In the genomic region with DNA sequence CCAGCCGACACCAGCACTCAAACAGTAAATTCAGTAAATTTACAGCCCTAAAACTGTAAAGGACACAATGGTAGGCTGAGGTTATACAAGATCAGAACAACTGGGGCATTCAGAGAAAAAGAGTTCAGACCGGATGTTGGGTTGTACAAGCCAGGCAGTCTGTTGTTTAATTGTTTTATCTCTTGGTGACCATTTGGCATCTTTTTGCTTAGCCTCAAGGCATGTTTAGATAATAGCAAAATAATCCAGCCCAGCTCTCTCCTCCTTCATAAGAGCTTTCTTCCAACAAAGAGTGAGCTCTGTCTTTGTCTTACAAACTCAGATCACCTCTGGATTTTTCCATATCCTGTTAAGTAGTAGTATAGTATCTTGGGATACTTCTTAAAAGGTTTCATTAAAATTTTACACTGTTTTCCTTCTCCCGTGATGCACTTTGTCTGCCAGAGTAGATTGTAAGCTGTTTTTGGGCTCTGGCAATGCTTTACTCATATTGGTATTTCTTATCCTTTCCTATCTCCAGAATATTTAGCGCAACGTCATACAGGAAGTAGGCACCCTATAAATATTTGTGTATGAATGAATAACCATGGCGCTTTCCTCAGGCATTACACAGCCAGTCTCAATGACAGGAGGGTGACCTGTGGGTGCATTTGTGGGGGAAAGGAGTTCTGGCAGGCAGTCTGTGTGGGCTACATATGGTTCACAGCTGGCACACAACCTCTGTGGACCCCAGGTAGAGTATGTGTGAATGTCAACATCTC, we compare ENCODE assay signal across 16 cellular contexts. TPM values are rescaled to one million over a fixed set of nuclear protein-coding genes. Genes with fewer than 3 reads are reported as not detected.
DNase-seq lines count a peak whose midpoint lies in the region; ATAC-seq and TF ChIP-seq lines count a peak whose summit lies in the region.
"Had no signal": no experiment of that assay in that cellular context is flagged by ENCODE, and none has a peak within 500 bp of the region (broad histone marks: within the 10 kb centered on the region; RNA-seq: fewer than 3 reads in every experiment).

No MANE protein-coding gene starts in this region.

- ATAC-seq in IMR-90 (ENCODE audit: low read depth) (peak; percentile 53), GM21515 (IDR thresholded peaks at IDR 0.05; ENCODE audit: unreplicated experiment) (no peak), foreskin keratinocyte (no peak)

- WGBS in IMR-90 (ENCODE audit: extremely low coverage in 2 of 2, insufficient read length in 1 of 2), 2 experiments, result no CpG with 5 or more reads among the region's 6 CpGs

- no peak overlapping the region for H3K4me2 ChIP-seq in IMR-90 (ENCODE audit: low read depth, low read length)

- H3K27ac ChIP-seq in IMR-90 (ENCODE audit: insufficient read depth, low read length) (peak overlapping the region; percentile 67; the same call in 1 of the 2 replicates), WERI-Rb-1 (peak overlapping the region; percentile 61), foreskin keratinocyte (no peak overlapping the region)
- H3K27ac ChIP-seq: adrenal gland, esophagus muscularis mucosa, uterus had no signal

- H3K4me1 Mint-ChIP-seq in neural crest cell, result peaks cover 8% of the 10 kb centered on the region
- H3K4me1 Mint-ChIP-seq: CD8-positive, alpha-beta memory T cell had no signal

- H3K27me3 ChIP-seq in IMR-90 (ENCODE audit: control insufficient read depth, insufficient read depth, low read length) (no peaks in the 10 kb centered on the region), WERI-Rb-1 (ENCODE audit: insufficient read depth, low read depth, severe bottlenecking) (no peaks in the 10 kb centered on the region), foreskin keratinocyte (no peaks in the 10 kb centered on the region)
- H3K27me3 ChIP-seq: adrenal gland, esophagus muscularis mucosa, Peyer's patch, uterus had no signal

- intact Hi-C loops in IMR-90 (cut with micrococcal nuclease), result loop anchor here (5.0 kb wide), 1 partner anchor 35 kb away; no protein-coding TSS in a partner anchor

- H3K9ac ChIP-seq in IMR-90 (ENCODE audit: low read depth, low read length), result no peak overlapping the region

- no peak overlapping the region for H3K27ac Mint-ChIP-seq in neural crest cell (ENCODE audit: unreplicated experiment)
- H3K27ac Mint-ChIP-seq: CD8-positive, alpha-beta memory T cell had no signal

- peak overlapping the region; percentile 83 for H4K91ac ChIP-seq in IMR-90 (ENCODE audit: insufficient read depth, low read depth, low read length)

- TF ChIP-seq CTCF in IMR-90 (conservative IDR thresholded peaks at IDR 0.05; ENCODE audit: low read depth, low read length), result no peak
- TF ChIP-seq CTCF in WERI-Rb-1 (IDR thresholded peaks at IDR 0.05; ENCODE audit: low read depth, low read length), result no peak
- no peak for TF ChIP-seq CTCF in neural crest cell (conservative IDR thresholded peaks at IDR 0.05)
- TF ChIP-seq CTCF in foreskin keratinocyte (conservative IDR thresholded peaks at IDR 0.05), result no peak

- peaks cover 9% of the 10 kb centered on the region for H3K9me3 Mint-ChIP-seq in neural crest cell

- H3K27me3 Mint-ChIP-seq in neural crest cell (ENCODE audit: low read depth), result no peaks in the 10 kb centered on the region

- no TSS peak for BruUV-seq in IMR-90 (replicated peaks; lab: Mats Ljungman, UMichigan)

- H3K4me1 ChIP-seq in IMR-90 (ENCODE audit: control insufficient read depth, insufficient read depth, low read length) (peaks cover 23% of the 10 kb centered on the region), foreskin keratinocyte (peaks cover 8% of the 10 kb centered on the region)
- H3K4me1 ChIP-seq: adrenal gland, uterus had no signal

- H4K8ac ChIP-seq in IMR-90 (ENCODE audit: low read depth in 2 of 2, low read length in 2 of 2), result peak overlapping the region; percentile 46 to 67

- H2AFZ ChIP-seq in IMR-90 (replicated peaks; ENCODE audit: low read length, poor library complexity), result peak overlapping the region; percentile 73

- H3K9me1 ChIP-seq in IMR-90 (ENCODE audit: insufficient read depth, low read length), result peaks cover 18% of the 10 kb centered on the region

- peak overlapping the region; percentile 51 for H3K14ac ChIP-seq in IMR-90 (replicated peaks; ENCODE audit: low read depth, low read length)

- TF ChIP-seq POLR2A in IMR-90 (IDR thresholded peaks at IDR 0.05; ENCODE audit: low read depth, low read length), result no peak

- no peaks in the 10 kb centered on the region for H3K36me3 Mint-ChIP-seq in neural crest cell (ENCODE audit: low read depth)

- H3K9me3 ChIP-seq in IMR-90 (ENCODE audit: control insufficient read depth, insufficient read depth, low read length), result no peaks in the 10 kb centered on the region
- H3K9me3 ChIP-seq in WERI-Rb-1 (ENCODE audit: severe bottlenecking), result peaks cover 12% of the 10 kb centered on the region
- H3K9me3 ChIP-seq: adrenal gland, esophagus muscularis mucosa, Peyer's patch, uterus had no signal

- peak overlapping the region; percentile 72 for H3K4ac ChIP-seq in IMR-90 (ENCODE audit: low read depth, low read length)

- dilution Hi-C loops in IMR-90 (cut with HindIII; ENCODE audit: low sequenced_read_pairs, unreplicated experiment), result no loop called here

- H3K36me3 ChIP-seq in IMR-90 (ENCODE audit: control insufficient read depth, insufficient read depth, low read length), result no peaks in the 10 kb centered on the region
- no peaks in the 10 kb centered on the region for H3K36me3 ChIP-seq in WERI-Rb-1
- H3K36me3 ChIP-seq: adrenal gland, esophagus muscularis mucosa, Peyer's patch, uterus had no signal

- H4K5ac ChIP-seq in IMR-90 (ENCODE audit: low read depth, low read length), result peak overlapping the region; percentile 22

- peak overlapping the region; percentile 71; the same call in 1 of the 2 replicates for H3K23ac ChIP-seq in IMR-90 (ENCODE audit: low read depth, low read length)

- H3K4me3 Mint-ChIP-seq in neural crest cell, result peak overlapping the region; percentile 10
- H3K4me3 Mint-ChIP-seq: CD8-positive, alpha-beta memory T cell had no signal

- H2BK5ac ChIP-seq in IMR-90 (ENCODE audit: low read depth, low read length, poor library complexity, severe bottlenecking), result peak overlapping the region; percentile 55

- 0 out of 2 replicates have a peak overlapping the region, but pooled peaks have one; percentile 2 for H3K56ac ChIP-seq in IMR-90 (ENCODE audit: extremely low read depth, insufficient read depth, low read length)

- H2BK120ac ChIP-seq in IMR-90 (ENCODE audit: low read depth, low read length), result peak overlapping the region; percentile 67

- TF ChIP-seq RAD21 in IMR-90 (IDR thresholded peaks at IDR 0.05; ENCODE audit: low read length), result no peak

- no peaks in the 10 kb centered on the region for H4K20me1 ChIP-seq in IMR-90 (ENCODE audit: insufficient read depth, low read length)

- H2BK20ac ChIP-seq in IMR-90 (ENCODE audit: low read depth, low read length), result peak overlapping the region; percentile 54

- H2AK5ac ChIP-seq in IMR-90 (ENCODE audit: low read depth, low read length), result peak overlapping the region; percentile 79; the same call in 1 of the 2 replicates

- CTCF ChIA-PET in IMR-90 (lab: Yijun Ruan, JAX), result interaction anchor here (0.5 to 1.9 kb wide), 2 partner anchors 36 to 39 kb away, joined by 5 read pairs; a partner anchor contains a TSS

- H3K4me3 ChIP-seq in IMR-90 (ENCODE audit: insufficient read depth, low read depth, low read length) (no peak overlapping the region), WERI-Rb-1 (ENCODE audit: low read depth, low read length) (no peak overlapping the region)
- H3K4me3 ChIP-seq: adrenal gland, esophagus muscularis mucosa, Peyer's patch, uterus had no signal

- 0 out of 4 replicates have a peak, but pooled peaks cover 0 to 5% of the 10 kb centered on the region in 2 experiments for H3K79me1 ChIP-seq in IMR-90 (ENCODE audit: low read depth in 1 of 2, low read length in 2 of 2)

- H3K18ac ChIP-seq in IMR-90 (ENCODE audit: low read depth, low read length), result peak overlapping the region; percentile 86

- peak; percentile 84 for DNase-seq in EL
- peak; percentile 50 for DNase-seq in IMR-90
- DNase-seq in WERI-Rb-1, result no peak
- no peak for DNase-seq in neural crest cell (ENCODE audit: low read depth, low spot score)
- DNase-seq in NCI-H1048 (lab: John Stamatoyannopoulos, UW), result no peak
- no peak for DNase-seq in foreskin keratinocyte
- DNase-seq: activated CD4-positive, alpha-beta T cell treated with anti-CD3 and anti-CD28 coated beads, Interleukin-2, amount 50 U/mL, for 1 hour; activated T-cell treated with anti-CD3 and anti-CD28 coated beads, Interleukin-2, amount 50 U/mL, for 48 hours; adrenal gland; CD8-positive, alpha-beta memory T cell; left cardiac atrium; stimulated activated naive CD4-positive, alpha-beta T cell treated with Interleukin-2 at 50 U/mL for 16 hours; uterus had no signal

- in situ Hi-C loops in IMR-90 (cut with MboI; ENCODE audit: low sequenced_read_pairs), result no loop called here

- H2BK15ac ChIP-seq in IMR-90 (ENCODE audit: low read depth, low read length), result peak overlapping the region; percentile 94

- POLR2A ChIA-PET in IMR-90 (lab: Charles Lee; ENCODE audit: unreplicated experiment), result interaction anchor here (1.0 kb wide), 1 partner anchor 36 kb away, joined by 3 read pairs; no protein-coding TSS in a partner anchor

- no peak overlapping the region for H2AK9ac ChIP-seq in IMR-90 (replicated peaks; ENCODE audit: low read depth, low read length, poor library complexity)

TF ChIP-seq in IMR-90, 13 proteins besides CTCF, POLR2A, EP300 and RAD21 (continues in another document):
- TF ChIP-seq BHLHE40 (IDR thresholded peaks at IDR 0.05; ENCODE audit: low read depth, low read length), result no peak
- TF ChIP-seq CEBPB (IDR thresholded peaks at IDR 0.05; ENCODE audit: low read depth, low read length), result no peak
- TF ChIP-seq, protein P1, sequence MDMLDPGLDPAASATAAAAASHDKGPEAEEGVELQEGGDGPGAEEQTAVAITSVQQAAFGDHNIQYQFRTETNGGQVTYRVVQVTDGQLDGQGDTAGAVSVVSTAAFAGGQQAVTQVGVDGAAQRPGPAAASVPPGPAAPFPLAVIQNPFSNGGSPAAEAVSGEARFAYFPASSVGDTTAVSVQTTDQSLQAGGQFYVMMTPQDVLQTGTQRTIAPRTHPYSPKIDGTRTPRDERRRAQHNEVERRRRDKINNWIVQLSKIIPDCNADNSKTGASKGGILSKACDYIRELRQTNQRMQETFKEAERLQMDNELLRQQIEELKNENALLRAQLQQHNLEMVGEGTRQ (IDR thresholded peaks at IDR 0.05; ENCODE audit: low read depth, low read length), result no peak

RNA-seq across cellular contexts. Expression of a gene that starts 35.7 kb away (rescaled TPM):
- 77.2 and 81.1 TPM in 2 replicates for total RNA-seq in IMR-90 (2012; rRNA removed)
- polyA plus RNA-seq in IMR-90 (2012; rRNA removed), result 94.2 and 95.7 TPM in 2 replicates
- 51.8 and 52.7 TPM in 2 replicates for polyA plus RNA-seq in IMR-90 (2012; cell fraction: cytosol; rRNA removed)
- polyA plus RNA-seq in IMR-90 (2012; cell fraction: nucleus; rRNA removed; ENCODE audit: low replicate concordance), result 86.8 and 207 TPM in 2 replicates
- 20.2 and 20.4 TPM in 2 replicates for total RNA-seq in neural crest cell
- total RNA-seq in foreskin keratinocyte, result 23.3 and 34.9 TPM in 2 replicates
- 7.7 and 9.1 TPM in 2 replicates for polyA plus RNA-seq in foreskin keratinocyte

RNA-seq across cellular contexts. Expression of a gene that starts 58.4 kb away (rescaled TPM):
- 18.5 and 58.3 TPM in 2 replicates for total RNA-seq in IMR-90 (2012; rRNA removed)
- 20.9 and 25.1 TPM in 2 replicates for polyA plus RNA-seq in IMR-90 (2012; rRNA removed)
- 14.7 and 19.9 TPM in 2 replicates for polyA plus RNA-seq in IMR-90 (2012; cell fraction: cytosol; rRNA removed)
- polyA plus RNA-seq in IMR-90 (2012; cell fraction: nucleus; rRNA removed; ENCODE audit: low replicate concordance), result 4.0 and 13.8 TPM in 2 replicates
- 25.0 and 27.8 TPM in 2 replicates for total RNA-seq in neural crest cell
- 37.2 and 40.3 TPM in 2 replicates for total RNA-seq in foreskin keratinocyte
- 39.7 and 39.9 TPM in 2 replicates for polyA plus RNA-seq in foreskin keratinocyte

Comparison
In these comparisons a context has a peak if more than half of its experiments do, and no peak if none do; other contexts are left out.
1. DNase-seq: peak in EL (single experiment) and IMR-90 (single experiment); none in WERI-Rb-1 (single experiment), neural crest cell (single experiment), NCI-H1048 (single experiment) and foreskin keratinocyte (0 of 2).